26 cellular contexts compared by ENCODE assay signal in genomic region chr13:110664074-110664473, GRCh38.
"Had no signal": no experiment of that assay in that cellular context is flagged by ENCODE, and none has a peak within 500 bp of the region (broad histone marks: within the 10 kb centered on the region; RNA-seq: fewer than 3 reads in every experiment).

No MANE protein-coding gene starts in this region.

- H3K9me3 Mint-ChIP-seq: effector memory CD8-positive, alpha-beta T cell had no signal

- ATAC-seq: activated CD4-positive, alpha-beta T cell treated with anti-CD3 and anti-CD28 coated beads for 36 hours; activated naive CD4-positive, alpha-beta T cell treated with anti-CD3 and anti-CD28 coated beads, Interleukin-2, amount 50 U/mL, for 72 hours; activated T-helper 17 cell treated with anti-CD3 and anti-CD28 coated beads, Interleukin-2, amount 50 U/mL, for 72 hours; effector memory CD8-positive, alpha-beta T cell; esophagus mucosa; left cardiac atrium; sciatic nerve; WTC11 had no signal

- H3K4me3 Mint-ChIP-seq: activated CD4-positive, alpha-beta T cell treated with anti-CD3 and anti-CD28 coated beads for 36 hours; activated T-cell treated with anti-CD3 and anti-CD28 coated beads, Interleukin-2, amount 50 U/mL, for 24 hours; activated T-helper 17 cell treated with anti-CD3 and anti-CD28 coated beads, Interleukin-2, amount 50 U/mL, for 72 hours; effector memory CD8-positive, alpha-beta T cell; nephron; WTC11 had no signal

- DNase-seq: activated CD4-positive, alpha-beta T cell treated with anti-CD3 and anti-CD28 coated beads for 36 hours; activated CD4-positive, alpha-beta T cell treated with anti-CD3 and anti-CD28 coated beads, Interleukin-2, amount 50 U/mL, for 4 hours; activated CD8-positive, alpha-beta memory T cell treated with anti-CD3 and anti-CD28 coated beads for 24 hours; activated CD8-positive, alpha-beta memory T cell treated with anti-CD3 and anti-CD28 coated beads, Interleukin-2, amount 50 U/mL, for 4 hours; activated T-cell treated with anti-CD3 and anti-CD28 coated beads, Interleukin-2, amount 50 U/mL, for 24 hours; central memory CD4-positive, alpha-beta T cell; dorsolateral prefrontal cortex; effector memory CD8-positive, alpha-beta T cell; islet precursor cell; left cardiac atrium; midbrain; small intestine; stimulated activated CD4-positive, alpha-beta T cell treated with anti-CD3 and anti-CD28 coated beads, Interleukin-2, amount 100 ng/mL, for 48 hours; stimulated activated CD8-positive, alpha-beta memory T cell treated with anti-CD3 and anti-CD28 coated beads, Interleukin-4, amount 100 ng/mL, for 48 hours; stimulated activated naive CD4-positive, alpha-beta T cell; T-helper 9 cell; testis; trophoblast cell had no signal

- H3K4me1 ChIP-seq: parathyroid adenoma, testis, vagina had no signal

- H2AFZ ChIP-seq: parathyroid adenoma had no signal

- H3K9ac ChIP-seq: parathyroid adenoma had no signal

- H3K27me3 ChIP-seq: dorsolateral prefrontal cortex, testis, vagina had no signal

- H3K27ac Mint-ChIP-seq: activated CD4-positive, alpha-beta T cell treated with anti-CD3 and anti-CD28 coated beads for 36 hours; activated T-cell treated with anti-CD3 and anti-CD28 coated beads, Interleukin-2, amount 50 U/mL, for 24 hours; activated T-helper 17 cell treated with anti-CD3 and anti-CD28 coated beads, Interleukin-2, amount 50 U/mL, for 72 hours; effector memory CD8-positive, alpha-beta T cell; WTC11 had no signal

- H3K27ac ChIP-seq: dorsolateral prefrontal cortex, parathyroid adenoma, testis, vagina had no signal

- H3K27me3 Mint-ChIP-seq: activated CD4-positive, alpha-beta T cell treated with anti-CD3 and anti-CD28 coated beads for 36 hours; activated T-cell treated with anti-CD3 and anti-CD28 coated beads, Interleukin-2, amount 50 U/mL, for 24 hours; activated T-helper 17 cell treated with anti-CD3 and anti-CD28 coated beads, Interleukin-2, amount 50 U/mL, for 72 hours; effector memory CD8-positive, alpha-beta T cell had no signal

- H3K4me1 Mint-ChIP-seq: nephron had no signal

- H3K79me2 ChIP-seq: parathyroid adenoma had no signal

- H3K4me3 ChIP-seq: dorsolateral prefrontal cortex, testis, vagina had no signal
